Comparison of ENCODE assay signal across 15 cellular contexts in the genomic region with DNA sequence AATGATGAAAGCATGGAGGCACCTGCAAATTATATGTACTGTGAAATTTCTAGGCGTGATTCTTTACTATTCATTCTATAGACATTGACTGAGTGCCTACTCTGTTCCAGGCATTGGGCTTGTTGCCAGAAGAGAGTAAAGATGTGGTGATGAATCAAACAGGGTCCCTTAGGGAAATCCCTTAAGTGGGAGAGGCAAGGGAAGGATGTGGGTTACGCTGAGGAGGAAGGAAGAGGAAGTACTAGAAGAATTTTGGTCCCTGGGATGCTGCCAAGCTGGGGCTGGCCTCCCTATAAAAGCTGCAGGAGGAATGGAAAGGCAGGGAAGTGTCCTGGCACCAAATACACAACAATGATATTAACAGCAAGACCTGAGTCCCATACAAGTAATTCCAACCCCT.
DNase-seq lines count a peak whose midpoint lies in the region; ATAC-seq and TF ChIP-seq lines count a peak whose summit lies in the region.
"Had no signal": no experiment of that assay in that cellular context is flagged by ENCODE, and none has a peak within 500 bp of the region (broad histone marks: within the 10 kb centered on the region; RNA-seq: fewer than 3 reads in every experiment).

No MANE protein-coding gene starts in this region.

- no peaks in the 10 kb centered on the region for H3K36me3 Mint-ChIP-seq in HFFc6 (ENCODE audit: low read depth)
- no peaks in the 10 kb centered on the region for H3K36me3 Mint-ChIP-seq in activated T-helper 17 cell treated with anti-CD3 and anti-CD28 coated beads, Interleukin-2, amount 50 U/mL, for 72 hours (ENCODE audit: low read depth)
- H3K36me3 Mint-ChIP-seq: natural killer cell had no signal

- H3K27ac Mint-ChIP-seq in HFFc6, result no peak overlapping the region
- no peak overlapping the region for H3K27ac Mint-ChIP-seq in activated T-helper 17 cell treated with anti-CD3 and anti-CD28 coated beads, Interleukin-2, amount 50 U/mL, for 72 hours
- H3K27ac Mint-ChIP-seq: activated CD4-positive, alpha-beta T cell treated with anti-CD3 and anti-CD28 coated beads, Interleukin-2, amount 10 ng/mL, durations not matched to agents 24 days and 14 days; activated T-cell treated with anti-CD3 and anti-CD28 coated beads, Interleukin-2, amount 50 U/mL, for 72 hours; B cell; natural killer cell; T-helper 17 cell had no signal

- H3K4me3 Mint-ChIP-seq in HFFc6, result no peak overlapping the region
- no peak overlapping the region for H3K4me3 Mint-ChIP-seq in activated T-helper 17 cell treated with anti-CD3 and anti-CD28 coated beads, Interleukin-2, amount 50 U/mL, for 72 hours
- H3K4me3 Mint-ChIP-seq: activated CD4-positive, alpha-beta T cell treated with anti-CD3 and anti-CD28 coated beads, Interleukin-2, amount 10 ng/mL, durations not matched to agents 24 days and 14 days; activated T-cell treated with anti-CD3 and anti-CD28 coated beads, Interleukin-2, amount 50 U/mL, for 72 hours; B cell; natural killer cell; T-helper 17 cell had no signal

- no peak for ATAC-seq in activated T-helper 17 cell treated with anti-CD3 and anti-CD28 coated beads, Interleukin-2, amount 50 U/mL, for 72 hours (replicated peaks)
- ATAC-seq: activated T-cell treated with anti-CD3 and anti-CD28 coated beads, Interleukin-2, amount 50 U/mL, for 72 hours; natural killer cell; T-helper 17 cell had no signal

- H3K9me3 Mint-ChIP-seq in HFFc6, result no peaks in the 10 kb centered on the region
- H3K9me3 Mint-ChIP-seq in activated T-helper 17 cell treated with anti-CD3 and anti-CD28 coated beads, Interleukin-2, amount 50 U/mL, for 72 hours, result no peaks in the 10 kb centered on the region
- H3K9me3 Mint-ChIP-seq: activated CD4-positive, alpha-beta T cell treated with anti-CD3 and anti-CD28 coated beads, Interleukin-2, amount 10 ng/mL, durations not matched to agents 24 days and 14 days; activated T-cell treated with anti-CD3 and anti-CD28 coated beads, Interleukin-2, amount 50 U/mL, for 72 hours; natural killer cell had no signal

- peaks cover 46% of the 10 kb centered on the region for H3K4me1 Mint-ChIP-seq in HFFc6 (ENCODE audit: low read depth)
- H3K4me1 Mint-ChIP-seq in activated T-helper 17 cell treated with anti-CD3 and anti-CD28 coated beads, Interleukin-2, amount 50 U/mL, for 72 hours, result no peaks in the 10 kb centered on the region
- H3K4me1 Mint-ChIP-seq: activated CD4-positive, alpha-beta T cell treated with anti-CD3 and anti-CD28 coated beads, Interleukin-2, amount 10 ng/mL, durations not matched to agents 24 days and 14 days; B cell; T-helper 17 cell had no signal

- 0 out of 2 replicates have a peak, but pooled peaks cover 4% of the 10 kb centered on the region for H3K27me3 Mint-ChIP-seq in HFFc6 (ENCODE audit: insufficient read depth)
- peaks cover 20% of the 10 kb centered on the region for H3K27me3 Mint-ChIP-seq in activated T-helper 17 cell treated with anti-CD3 and anti-CD28 coated beads, Interleukin-2, amount 50 U/mL, for 72 hours
- H3K27me3 Mint-ChIP-seq: activated CD4-positive, alpha-beta T cell treated with anti-CD3 and anti-CD28 coated beads, Interleukin-2, amount 10 ng/mL, durations not matched to agents 24 days and 14 days had no signal

- DNase-seq in CD1c-positive myeloid dendritic cell (ENCODE audit: extremely low spot score), result peak; percentile 33
- DNase-seq in HFFc6, result peak; percentile 13
- peak; percentile 97 for DNase-seq in NCI-H69 (lab: John Stamatoyannopoulos, UW)
- DNase-seq in fibroblast of peridontal ligament (ENCODE audit: extremely low read depth), result peak; percentile 7
- DNase-seq in activated CD4-positive, alpha-beta T cell treated with anti-CD3 and anti-CD28 coated beads for 4 hours, result no peak
- DNase-seq in stimulated activated CD4-positive, alpha-beta T cell treated with anti-CD3 and anti-CD28 coated beads, Interleukin-2, amount 100 ng/mL, for 24 hours, result no peak
- no peak for DNase-seq in SKM-1 treated with dmso at 0.1 percent for 144 hours (lab: John Stamatoyannopoulos, UW; ENCODE audit: unreplicated experiment)
- DNase-seq: activated CD4-positive, alpha-beta T cell treated with anti-CD3 and anti-CD28 coated beads, Interleukin-2, amount 10 ng/mL, durations not matched to agents 24 days and 14 days; activated T-cell treated with anti-CD3 and anti-CD28 coated beads, Interleukin-2, amount 50 U/mL, for 72 hours; natural killer cell; NCI-H1105; NCI-H524 treated with DMSO at 0.1 percent for 48 hours; T-helper 17 cell had no signal

- TF ChIP-seq CTCF in HFFc6 (IDR thresholded peaks at IDR 0.05), result no peak

Comparison
In these comparisons a context has a peak if more than half of its experiments do, and no peak if none do; other contexts are left out.
1. DNase-seq: peak in CD1c-positive myeloid dendritic cell (single experiment), HFFc6 (single experiment), NCI-H69 (single experiment) and fibroblast of peridontal ligament (single experiment); none in activated CD4-positive, alpha-beta T cell treated with anti-CD3 and anti-CD28 coated beads for 4 hours (0 of 2), stimulated activated CD4-positive, alpha-beta T cell treated with anti-CD3 and anti-CD28 coated beads, Interleukin-2, amount 100 ng/mL, for 24 hours (0 of 2) and SKM-1 treated with dmso at 0.1 percent for 144 hours (single experiment).